Comparison of ENCODE assay signal across 15 cellular contexts in the genomic region with DNA sequence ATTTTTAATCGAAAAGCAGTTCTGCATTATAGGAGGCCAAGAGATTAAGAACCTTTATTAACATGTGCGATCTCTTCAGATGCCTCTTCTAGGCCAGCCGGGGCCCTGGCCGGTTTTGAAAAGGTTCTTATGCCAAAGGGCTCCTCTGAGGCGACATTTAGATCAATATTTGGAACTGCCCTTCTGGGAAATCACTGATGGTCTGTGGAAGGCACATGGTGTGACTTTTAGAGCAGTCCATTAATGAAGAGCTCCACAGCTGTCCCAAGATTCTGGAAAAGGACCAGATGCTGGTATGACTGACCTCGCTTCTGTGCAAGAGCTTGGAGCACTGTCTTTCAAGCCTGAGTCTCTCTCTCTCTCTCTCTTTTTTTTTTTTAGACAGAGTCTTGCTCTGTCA.
"Had no signal": no experiment of that assay in that cellular context is flagged by ENCODE, and none has a peak within 500 bp of the region (broad histone marks: within the 10 kb centered on the region; RNA-seq: fewer than 3 reads in every experiment).

No MANE protein-coding gene starts in this region.

- ATAC-seq: gastroesophageal sphincter; right cardiac atrium; stimulated activated naive CD8-positive, alpha-beta T cell treated with anti-CD3 and anti-CD28 coated beads, Interleukin-15, amount 100 ng/mL, for 72 hours; T-cell had no signal

- DNase-seq: activated CD4-positive, alpha-beta T cell treated with anti-CD3 and anti-CD28 coated beads, Interleukin-2, amount 50 U/mL, for 1 hour; activated CD8-positive, alpha-beta memory T cell treated with anti-CD3 and anti-CD28 coated beads for 24 hours; activated naive CD8-positive, alpha-beta T cell treated with anti-CD3 and anti-CD28 coated beads for 36 hours; amygdala; cortex of kidney; effector CD8-positive, alpha-beta T cell; mesendoderm; occipital lobe; right cardiac atrium; stimulated activated naive CD8-positive, alpha-beta T cell treated with anti-CD3 and anti-CD28 coated beads, Interleukin-15, amount 100 ng/mL, for 72 hours; T-cell; T-helper 9 cell; testis had no signal

- H3K27ac ChIP-seq: testis, upper lobe of left lung had no signal

- H3K27me3 ChIP-seq: gastroesophageal sphincter, testis, upper lobe of left lung had no signal

- H3K4me1 ChIP-seq: testis had no signal

- H3K4me3 ChIP-seq: gastroesophageal sphincter, testis, upper lobe of left lung had no signal

- H3K9me3 ChIP-seq: gastroesophageal sphincter, testis, upper lobe of left lung had no signal

- H3K36me3 ChIP-seq: gastroesophageal sphincter had no signal
